Comparison of ENCODE assay signal across 8 cellular contexts in genomic region chr15:76189106-76189505, GRCh38.
"Had no signal": no experiment of that assay in that cellular context is flagged by ENCODE, and none has a peak within 500 bp of the region (broad histone marks: within the 10 kb centered on the region; RNA-seq: fewer than 3 reads in every experiment).

No MANE protein-coding gene starts in this region.

- H3K9me3 Mint-ChIP-seq: IgD-negative memory B cell had no signal

- ATAC-seq: HCT116, HepG2 had no signal

- H3K27ac Mint-ChIP-seq: IgD-negative memory B cell had no signal

- H3K27ac ChIP-seq: GM23248, HL-60 had no signal

- DNase-seq: GM23248, GOT3, H7, KBM-7 had no signal
